18 cellular contexts compared by ENCODE assay signal in the genomic region with DNA sequence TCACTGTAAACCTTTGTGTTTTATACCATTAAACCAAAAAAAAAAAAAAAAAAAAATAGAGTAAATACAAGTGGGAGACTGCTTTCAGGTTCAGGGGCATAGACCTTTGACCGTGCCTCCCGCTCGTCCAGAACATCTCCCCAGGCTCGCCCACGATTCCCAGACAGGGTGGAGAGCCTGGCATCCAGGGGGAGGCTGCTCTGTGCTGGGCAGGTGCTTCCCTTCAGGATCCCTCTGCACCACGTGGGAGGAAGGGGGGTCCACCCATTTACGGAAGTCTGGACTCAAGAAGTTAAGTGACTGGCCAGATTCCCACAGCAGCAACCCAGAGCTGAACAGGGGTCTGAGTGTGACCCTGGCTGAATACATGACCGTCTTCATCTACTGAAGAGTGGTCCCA.
"Had no signal": no experiment of that assay in that cellular context is flagged by ENCODE, and none has a peak within 500 bp of the region (broad histone marks: within the 10 kb centered on the region; RNA-seq: fewer than 3 reads in every experiment).

No MANE protein-coding gene starts in this region.

- H3K4me1 ChIP-seq: adrenal gland, foreskin keratinocyte, uterus had no signal

- DNase-seq: activated CD4-positive, alpha-beta T cell treated with anti-CD3 and anti-CD28 coated beads for 1 hour; activated CD4-positive, alpha-beta T cell treated with anti-CD3 and anti-CD28 coated beads, Interleukin-2, amount 50 U/mL, for 1 hour; activated T-cell treated with anti-CD3 and anti-CD28 coated beads, Interleukin-2, amount 50 U/mL, for 1 hour; adrenal gland; cerebellar nuclear complex; effector CD4-positive, alpha-beta T cell; foreskin keratinocyte; left cardiac atrium; naive B cell; retina; stimulated activated CD4-positive, alpha-beta T cell treated with anti-CD3 and anti-CD28 coated beads, Interleukin-12 subunit alpha, Interleukin-12 subunit beta, amount 100 ng/mL, for 4 hours; stimulated activated CD4-positive, alpha-beta T cell treated with anti-CD3 and anti-CD28 coated beads, Interleukin-4, amount 100 ng/mL, for 4 hours; stimulated activated naive CD8-positive, alpha-beta T cell treated with anti-CD3 and anti-CD28 coated beads, Interleukin-15, Interleukin-2, amounts not matched to agents 100 U/mL and 50 U/mL, for 24 hours; T-helper 9 cell; uterus had no signal

- H3K4me3 ChIP-seq: adrenal gland, coronary artery, lung, tibial nerve, uterus had no signal

- H3K9me3 ChIP-seq: adrenal gland, tibial nerve, uterus had no signal

- ATAC-seq: foreskin keratinocyte had no signal

- H3K36me3 ChIP-seq: uterus had no signal

- H3K27me3 ChIP-seq: adrenal gland, foreskin keratinocyte, tibial nerve, uterus had no signal

- H3K27ac ChIP-seq: adrenal gland, coronary artery, foreskin keratinocyte, uterus had no signal
